28 cellular contexts compared by ENCODE assay signal in the genomic region with DNA sequence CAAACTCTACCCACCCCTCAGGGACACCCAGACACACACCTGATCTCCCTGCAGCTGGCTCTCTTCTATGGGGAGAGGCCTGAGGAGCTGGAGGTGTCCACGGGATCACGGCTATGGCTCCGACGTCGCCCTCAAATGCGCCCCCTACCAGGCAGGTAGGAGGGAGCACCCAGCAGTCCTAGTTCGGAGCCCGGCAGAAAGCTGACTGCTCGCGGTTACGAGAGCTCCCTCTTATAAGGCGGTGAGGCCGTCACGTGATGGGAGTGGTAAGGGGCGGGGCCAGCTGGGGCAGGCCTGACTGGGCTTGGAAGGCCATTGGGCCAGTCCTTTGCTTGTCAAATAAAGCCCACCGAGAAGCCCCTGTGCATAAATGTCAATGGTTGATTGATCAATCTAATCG. TPM values are rescaled to one million over a fixed set of nuclear protein-coding genes. Genes with fewer than 3 reads are reported as not detected.
DNase-seq lines count a peak whose midpoint lies in the region; ATAC-seq and TF ChIP-seq lines count a peak whose summit lies in the region.
"Had no signal": no experiment of that assay in that cellular context is flagged by ENCODE, and none has a peak within 500 bp of the region (broad histone marks: within the 10 kb centered on the region; RNA-seq: fewer than 3 reads in every experiment).

TSS of gene PRR20G (minus strand) at position 207 of the 400 bp plus-strand sequence. CDS start 681 bp downstream, outside the sequence.

- H3K4me2 ChIP-seq in HCT116 (ENCODE audit: low read length) (peak within 1 kb of the TSS; percentile 19; the same call in 1 of the 2 replicates), mesenchymal stem cell (ENCODE audit: low read length, poor library complexity, severe bottlenecking) (peak within 1 kb of the TSS; percentile 12)

- peaks cover 1% of the 10 kb centered on the region for H3K27me3 Mint-ChIP-seq in WTC11 (ENCODE audit: low read depth)
- no peaks in the 10 kb centered on the region for H3K27me3 Mint-ChIP-seq in activated T-helper 1 cell treated with anti-CD3 and anti-CD28 coated beads, Interleukin-12 subunit alpha, Interleukin-12 subunit beta, Interleukin-2, Interleukin-4 antibody, amounts not matched to agents 30 ng/mL and 10 ng/mL and 1 ng/mL, durations not matched to agents 14 hours and 24 hours and 36 hours (ENCODE audit: insufficient read depth)

- WGBS in mesenchymal stem cell, result 80% methylated on average over 17 of the region's 17 CpGs
- WGBS in ovary, 3 donors, result 75 to 79% (median 75%) methylated on average over 17 of the region's 17 CpGs

- H3K27ac ChIP-seq in HCT116 (ENCODE audit: low read depth, low read length) (no peak within 1 kb of the TSS), mesenchymal stem cell (ENCODE audit: low read length, poor library complexity, severe bottlenecking) (no peak within 1 kb of the TSS), ovary (no peak within 1 kb of the TSS)
- H3K27ac ChIP-seq: ascending aorta, gastrocnemius medialis, SJSA1 had no signal

- TF ChIP-seq CTCF in HCT116 (IDR thresholded peaks at IDR 0.05 in 2 of 3, conservative IDR thresholded peaks at IDR 0.05 in 1 of 3; ENCODE audit: borderline replicate concordance in 1 of 3, insufficient read depth in 1 of 3, low read depth in 2 of 3, low read length in 2 of 3), result peak in 1 of 3 experiments; percentile 25; a peak in 1 of 6 replicates
- TF ChIP-seq CTCF in WTC11 (IDR thresholded peaks at IDR 0.05), result no peak
- TF ChIP-seq CTCF in ovary (IDR thresholded peaks at IDR 0.05), result no peak

- H2AK5ac ChIP-seq in mesenchymal stem cell (ENCODE audit: low read length, severe bottlenecking), result no peak within 1 kb of the TSS

- H3K9ac ChIP-seq in HCT116 (ENCODE audit: low read length), result no peak within 1 kb of the TSS
- H3K9ac ChIP-seq in mesenchymal stem cell (ENCODE audit: low read length), result peak within 1 kb of the TSS; percentile 48

- no peaks in the 10 kb centered on the region for H3K79me2 ChIP-seq in HCT116 (ENCODE audit: insufficient read depth, low read length)

- no peak within 1 kb of the TSS for H2BK5ac ChIP-seq in mesenchymal stem cell (ENCODE audit: low read depth, low read length, poor library complexity, severe bottlenecking)

- TF ChIP-seq POLR2A in HCT116 (IDR thresholded peaks at IDR 0.05; ENCODE audit: borderline replicate concordance, extremely low read depth, insufficient read depth, insufficient read length), result no peak
- TF ChIP-seq POLR2A in ovary (IDR thresholded peaks at IDR 0.05), result no peak

- peaks cover 48% of the 10 kb centered on the region for H3K9me3 Mint-ChIP-seq in WTC11
- H3K9me3 Mint-ChIP-seq in activated T-helper 1 cell treated with anti-CD3 and anti-CD28 coated beads, Interleukin-12 subunit alpha, Interleukin-12 subunit beta, Interleukin-2, Interleukin-4 antibody, amounts not matched to agents 30 ng/mL and 10 ng/mL and 1 ng/mL, durations not matched to agents 14 hours and 24 hours and 36 hours, result no peaks in the 10 kb centered on the region

- no peaks in the 10 kb centered on the region for H3K36me3 Mint-ChIP-seq in WTC11
- H3K36me3 Mint-ChIP-seq in activated T-helper 1 cell treated with anti-CD3 and anti-CD28 coated beads, Interleukin-12 subunit alpha, Interleukin-12 subunit beta, Interleukin-2, Interleukin-4 antibody, amounts not matched to agents 30 ng/mL and 10 ng/mL and 1 ng/mL, durations not matched to agents 14 hours and 24 hours and 36 hours (ENCODE audit: low read depth), result no peaks in the 10 kb centered on the region

- no peaks in the 10 kb centered on the region for H3K79me1 ChIP-seq in mesenchymal stem cell (replicated peaks; ENCODE audit: low read length, poor library complexity, severe bottlenecking)

- H3K14ac ChIP-seq in mesenchymal stem cell (ENCODE audit: low read length in 2 of 2), result no peak within 1 kb of the TSS

- TF ChIP-seq EP300 in ovary (IDR thresholded peaks at IDR 0.05), result no peak

- peak; percentile 63 for ATAC-seq in HCT116
- peak; percentile 68 for ATAC-seq in WTC11
- no peak for ATAC-seq in GM18861 (IDR thresholded peaks at IDR 0.05; ENCODE audit: unreplicated experiment)
- ATAC-seq: activated T-cell treated with anti-CD3 and anti-CD28 coated beads, Interleukin-2, amount 50 U/mL, for 72 hours; esophagus mucosa; gastrocnemius medialis; right cardiac atrium had no signal

- TF ChIP-seq RAD21 in HCT116 (IDR thresholded peaks at IDR 0.05; ENCODE audit: low read depth), result no peak

- no peaks in the 10 kb centered on the region for H3K4me1 Mint-ChIP-seq in WTC11
- no peaks in the 10 kb centered on the region for H3K4me1 Mint-ChIP-seq in activated T-helper 1 cell treated with anti-CD3 and anti-CD28 coated beads, Interleukin-12 subunit alpha, Interleukin-12 subunit beta, Interleukin-2, Interleukin-4 antibody, amounts not matched to agents 30 ng/mL and 10 ng/mL and 1 ng/mL, durations not matched to agents 14 hours and 24 hours and 36 hours (ENCODE audit: low read depth)
- H3K4me1 Mint-ChIP-seq: activated B cell treated with CpG ODN at 0.5 μM for 24 hours had no signal

- RAD21 ChIA-PET in HCT116 (lab: Charles Lee; ENCODE audit: low non-redundant PET in 1 of 2, low total read pairs in 2 of 2, uncharacterized antibody in 2 of 2, unreplicated experiment in 2 of 2), result no interaction called here

- H3K27ac Mint-ChIP-seq in WTC11, result no peak within 1 kb of the TSS
- no peak within 1 kb of the TSS for H3K27ac Mint-ChIP-seq in activated T-helper 1 cell treated with anti-CD3 and anti-CD28 coated beads, Interleukin-12 subunit alpha, Interleukin-12 subunit beta, Interleukin-2, Interleukin-4 antibody, amounts not matched to agents 30 ng/mL and 10 ng/mL and 1 ng/mL, durations not matched to agents 14 hours and 24 hours and 36 hours
- H3K27ac Mint-ChIP-seq: activated B cell treated with CpG ODN at 0.5 μM for 24 hours; activated T-cell treated with anti-CD3 and anti-CD28 coated beads, Interleukin-2, amount 50 U/mL, for 72 hours had no signal

- H2BK15ac ChIP-seq in mesenchymal stem cell (ENCODE audit: low read depth, poor library complexity, severe bottlenecking), result no peak within 1 kb of the TSS

- no peaks in the 10 kb centered on the region for H4K20me1 ChIP-seq in HCT116 (ENCODE audit: insufficient read depth)

- H3K36me3 ChIP-seq in HCT116 (ENCODE audit: control insufficient read depth in 1 of 2, insufficient read depth in 2 of 2, low read length in 2 of 2) (no peaks in the 10 kb centered on the region), mesenchymal stem cell (ENCODE audit: control insufficient read depth in 1 of 2, insufficient read depth in 2 of 2, low read depth in 1 of 2, low read length in 2 of 2) (no peaks in the 10 kb centered on the region), ovary (no peaks in the 10 kb centered on the region)
- H3K36me3 ChIP-seq: ascending aorta, gastrocnemius medialis, SJSA1 had no signal

- no peaks in the 10 kb centered on the region for H3K9me2 ChIP-seq in HCT116 (ENCODE audit: insufficient read depth)

- no peak within 1 kb of the TSS for H4K91ac ChIP-seq in mesenchymal stem cell (ENCODE audit: low read length)

- H3K4me3 ChIP-seq in HCT116 (replicated peaks in 1 of 2; ENCODE audit: low read depth in 1 of 2, low read length in 2 of 2), result no peak within 1 kb of the TSS
- peak within 1 kb of the TSS in 1 of 2 experiments; percentile 66 for H3K4me3 ChIP-seq in mesenchymal stem cell (ENCODE audit: insufficient read depth in 1 of 2, low read depth in 1 of 2, low read length in 2 of 2)
- H3K4me3 ChIP-seq in ovary, result no peak within 1 kb of the TSS
- H3K4me3 ChIP-seq: ascending aorta, gastrocnemius medialis, SJSA1 had no signal

- DNase-seq in NCI-H146 (lab: John Stamatoyannopoulos, UW) (peak; percentile 22), NCI-H146 treated with DMSO at 0.1 percent for 48 hours (lab: John Stamatoyannopoulos, UW; ENCODE audit: unreplicated experiment) (no peak), HCT116 (ENCODE audit: low read depth, low spot score) (no peak), WTC11 (ENCODE audit: low spot score) (peak; percentile 56), mesenchymal stem cell (no peak), ovary (no peak)
- no peak for DNase-seq in activated T-helper 1 cell treated with anti-CD3 and anti-CD28 coated beads, Interleukin-12 subunit alpha, Interleukin-12 subunit beta, Interleukin-2, Interleukin-4 antibody, amounts not matched to agents 30 ng/mL and 10 ng/mL and 1 ng/mL, durations not matched to agents 14 hours and 24 hours and 36 hours (ENCODE audit: low spot score)
- DNase-seq: activated B cell treated with CpG ODN at 0.5 μM for 24 hours; activated naive CD4-positive, alpha-beta T cell treated with anti-CD3 and anti-CD28 coated beads, Interleukin-2, amount 50 U/mL, for 16 hours; activated T-cell treated with anti-CD3 and anti-CD28 coated beads, Interleukin-2, amount 50 U/mL, for 72 hours; gastrocnemius medialis; GOT3; kidney glomerular epithelial cell; NCI-H1436 treated with DMSO at 0.1 percent for 48 hours; substantia nigra had no signal

- no peaks in the 10 kb centered on the region for H3K27me3 ChIP-seq in HCT116 (ENCODE audit: insufficient read depth, low read length)
- H3K27me3 ChIP-seq in mesenchymal stem cell (ENCODE audit: control insufficient read depth in 1 of 2, insufficient read depth in 1 of 2, low read length in 2 of 2), result no peaks in the 10 kb centered on the region
- no peaks in the 10 kb centered on the region for H3K27me3 ChIP-seq in ovary
- H3K27me3 ChIP-seq: ascending aorta, gastrocnemius medialis, SJSA1 had no signal

- H3K4ac ChIP-seq in mesenchymal stem cell (ENCODE audit: low read depth in 1 of 2, low read length in 2 of 2), result no peak within 1 kb of the TSS

- H2AFZ ChIP-seq in HCT116 (ENCODE audit: low read depth, low read length, poor library complexity, severe bottlenecking), result no peak within 1 kb of the TSS
- no peak within 1 kb of the TSS for H2AFZ ChIP-seq in mesenchymal stem cell (ENCODE audit: low read depth, low read length)

- no peak within 1 kb of the TSS for H3K4me3 Mint-ChIP-seq in WTC11
- no peak within 1 kb of the TSS for H3K4me3 Mint-ChIP-seq in activated T-helper 1 cell treated with anti-CD3 and anti-CD28 coated beads, Interleukin-12 subunit alpha, Interleukin-12 subunit beta, Interleukin-2, Interleukin-4 antibody, amounts not matched to agents 30 ng/mL and 10 ng/mL and 1 ng/mL, durations not matched to agents 14 hours and 24 hours and 36 hours
- H3K4me3 Mint-ChIP-seq: activated B cell treated with CpG ODN at 0.5 μM for 24 hours; activated T-cell treated with anti-CD3 and anti-CD28 coated beads, Interleukin-2, amount 50 U/mL, for 72 hours had no signal

- no peak within 1 kb of the TSS for H2BK12ac ChIP-seq in mesenchymal stem cell (ENCODE audit: low read length in 2 of 2)

- intact Hi-C loops in HCT116 (cut with micrococcal nuclease) (no loop called here), ovary (cut with DNase I) (no loop called here)
- intact Hi-C loops in activated T-helper 1 cell treated with anti-CD3 and anti-CD28 coated beads, Interleukin-12 subunit alpha, Interleukin-12 subunit beta, Interleukin-2, Interleukin-4 antibody, amounts not matched to agents 30 ng/mL and 10 ng/mL and 1 ng/mL, durations not matched to agents 14 hours and 24 hours and 36 hours (cut with micrococcal nuclease), result no loop called here

- peaks cover 0 to 6% of the 10 kb centered on the region in 2 experiments; a peak in 1 of 4 replicates for H3K4me1 ChIP-seq in HCT116 (ENCODE audit: control insufficient read depth in 1 of 2, insufficient read depth in 2 of 2, low read length in 2 of 2)
- peaks cover 2% of the 10 kb centered on the region for H3K4me1 ChIP-seq in mesenchymal stem cell (ENCODE audit: control insufficient read depth, insufficient read depth, low read depth, low read length)
- no peaks in the 10 kb centered on the region for H3K4me1 ChIP-seq in ovary (ENCODE audit: insufficient read depth)
- H3K4me1 ChIP-seq: ascending aorta, gastrocnemius medialis, SJSA1 had no signal

- H2BK120ac ChIP-seq in mesenchymal stem cell (ENCODE audit: low read depth, low read length), result no peak within 1 kb of the TSS

- H4K8ac ChIP-seq in mesenchymal stem cell (ENCODE audit: low read length), result no peak within 1 kb of the TSS

- H3K23ac ChIP-seq in mesenchymal stem cell (ENCODE audit: low read length in 2 of 2), result no peak within 1 kb of the TSS

- BruUV-seq in HCT116 (replicated peaks; lab: Mats Ljungman, UMichigan), result no TSS peak

- CTCF ChIA-PET in HCT116 (lab: Charles Lee), result no interaction called here
- CTCF ChIA-PET in WTC11 (lab: Charles Lee), result interaction anchor here (0.5 to 3.0 kb wide), 5 partner anchors 168 to 1042 kb away, joined by 3 to 20 read pairs (median 4); no protein-coding TSS in a partner anchor

- POLR2A ChIA-PET in HCT116 (lab: Charles Lee), result no interaction called here
- POLR2A ChIA-PET in WTC11 (lab: Charles Lee), result no interaction called here

- H3K9me3 ChIP-seq in HCT116 (ENCODE audit: control insufficient read depth in 1 of 2, insufficient read depth in 1 of 2, low read depth in 1 of 2, low read length in 2 of 2) (no peaks in the 10 kb centered on the region), mesenchymal stem cell (ENCODE audit: control insufficient read depth, low read length) (no peaks in the 10 kb centered on the region), ovary (no peaks in the 10 kb centered on the region)
- H3K9me3 ChIP-seq: ascending aorta, gastrocnemius medialis, SJSA1 had no signal

- H3K18ac ChIP-seq in mesenchymal stem cell (ENCODE audit: low read depth in 1 of 2, low read length in 2 of 2), result no peak within 1 kb of the TSS

RNA-seq across cellular contexts. Expression of gene PRR20G, which starts in this region (rescaled TPM):
- total RNA-seq in HCT116 (2021; ENCODE audit: unreplicated experiment) (0.30 TPM), WTC11 (2021) (0.18 TPM in 1 of 3 replicates, not detected in the others), ovary (not detected)
- 0.25 and 0.33 TPM in 2 replicates for polyA plus RNA-seq in HCT116 (2012)
- polyA plus RNA-seq in mesenchymal stem cell (2013, experiment 1 of 2), result not detected
- polyA plus RNA-seq in mesenchymal stem cell (2013, experiment 2 of 2), result not detected
- not detected for polyA plus RNA-seq in ovary
- not detected in 2 replicates for total RNA-seq in activated T-helper 1 cell treated with anti-CD3 and anti-CD28 coated beads, Interleukin-12 subunit alpha, Interleukin-12 subunit beta, Interleukin-2, Interleukin-4 antibody, amounts not matched to agents 30 ng/mL and 10 ng/mL and 1 ng/mL, durations not matched to agents 14 hours and 24 hours and 36 hours
- total RNA-seq: A172; activated B cell treated with CpG ODN at 0.5 μM for 24 hours; activated T-cell treated with anti-CD3 and anti-CD28 coated beads, Interleukin-2, amount 50 U/mL, for 72 hours; ascending aorta; esophagus mucosa; gastrocnemius medialis; lung microvascular endothelial cell; M059J; myocyte; osteocyte; right cardiac atrium; SJSA1; T-helper 2 cell treated with Interferon-gamma antibody and Interleukin-4, amounts not matched to agents 100 ng/mL and 5 ng/mL, for 36 hours; urinary bladder had no signal
- polyA plus RNA-seq: BJ, right cardiac atrium, urinary bladder had no signal

Comparison
In these comparisons a context has a peak if more than half of its experiments do, and no peak if none do; other contexts are left out.
1. Peak in ATAC-seq and H3K4me2 ChIP-seq in HCT116; RNA of the gene not detected or under 1 TPM.
2. Peak in DNase-seq and ATAC-seq in WTC11; RNA of the gene not detected or under 1 TPM.